2 cellular contexts compared by ENCODE assay signal in the genomic region with DNA sequence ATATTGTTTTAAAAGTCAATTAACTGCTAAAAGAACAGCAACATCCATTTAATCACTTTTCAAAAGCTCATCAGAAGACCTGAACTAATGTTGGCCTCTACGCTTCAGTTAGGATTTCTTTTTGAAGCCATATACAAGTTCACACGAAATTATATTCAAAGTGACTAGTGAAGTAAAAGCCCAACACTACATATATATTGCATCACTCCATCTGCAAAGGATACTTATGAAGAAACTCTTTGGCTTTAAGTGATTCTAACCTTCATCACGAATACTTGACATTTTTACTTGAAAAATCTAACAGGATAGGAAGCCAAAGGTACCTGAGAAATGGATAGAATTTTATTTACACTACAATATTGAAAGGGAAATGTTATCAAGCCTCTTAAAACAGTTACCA.
TF ChIP-seq lines count a peak whose summit lies in the region.

No MANE protein-coding gene starts in this region.

TF ChIP-seq in IMR-90, 13 proteins besides CTCF, POLR2A, EP300 and RAD21:
- peak; percentile 59; the same call in 1 of the 2 replicates for TF ChIP-seq CEBPB (IDR thresholded peaks at IDR 0.05; ENCODE audit: low read depth, low read length)
- no peak for TF ChIP-seq NFE2L2 (IDR thresholded peaks at IDR 0.05; ENCODE audit: low read depth, low read length)

TF ChIP-seq in K562, 482 proteins besides CTCF, POLR2A, EP300 and RAD21:
- TF ChIP-seq ZC3H8 (IDR thresholded peaks at IDR 0.05) (no peak), CEBPB (tag; IDR thresholded peaks at IDR 0.05) (0 out of 2 replicates have a peak, but pooled peaks have one; percentile 22), MYNN (IDR thresholded peaks at IDR 0.05) (no peak), MYNN (CRISPR knock-in tag; IDR thresholded peaks at IDR 0.05) (no peak), KAT2B (IDR thresholded peaks at IDR 0.05; ENCODE audit: low read depth, low read length) (no peak), ZNF174 (CRISPR knock-in tag; IDR thresholded peaks at IDR 0.05) (no peak), ZBTB1 (CRISPR knock-in tag; IDR thresholded peaks at IDR 0.05; ENCODE audit: borderline replicate concordance, low read depth) (no peak), TCF7 (IDR thresholded peaks at IDR 0.05; ENCODE audit: borderline replicate concordance) (no peak), CEBPG (CRISPR knock-in tag; IDR thresholded peaks at IDR 0.05) (no peak), CEBPG (tag; conservative IDR thresholded peaks at IDR 0.05 in 1 of 2, IDR thresholded peaks at IDR 0.05 in 1 of 2) (peak; percentile 37 to 53; a peak in 3 of 4 replicates), ZNF184 (CRISPR knock-in tag; IDR thresholded peaks at IDR 0.05) (no peak), ZNF347 (CRISPR knock-in tag; IDR thresholded peaks at IDR 0.05; ENCODE audit: low read depth) (no peak), TEAD1 (CRISPR knock-in tag; IDR thresholded peaks at IDR 0.05) (no peak), ZNF133 (CRISPR knock-in tag; IDR thresholded peaks at IDR 0.05) (no peak), ZNF197 (CRISPR knock-in tag; IDR thresholded peaks at IDR 0.05; ENCODE audit: low read depth) (no peak)
- TF ChIP-seq, protein P1, sequence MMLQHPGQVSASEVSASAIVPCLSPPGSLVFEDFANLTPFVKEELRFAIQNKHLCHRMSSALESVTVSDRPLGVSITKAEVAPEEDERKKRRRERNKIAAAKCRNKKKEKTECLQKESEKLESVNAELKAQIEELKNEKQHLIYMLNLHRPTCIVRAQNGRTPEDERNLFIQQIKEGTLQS (IDR thresholded peaks at IDR 0.05) = peak; percentile 51
- TF ChIP-seq, protein P1 (CRISPR knock-in tag; conservative IDR thresholded peaks at IDR 0.05) = no peak
- TF ChIP-seq, protein P2, sequence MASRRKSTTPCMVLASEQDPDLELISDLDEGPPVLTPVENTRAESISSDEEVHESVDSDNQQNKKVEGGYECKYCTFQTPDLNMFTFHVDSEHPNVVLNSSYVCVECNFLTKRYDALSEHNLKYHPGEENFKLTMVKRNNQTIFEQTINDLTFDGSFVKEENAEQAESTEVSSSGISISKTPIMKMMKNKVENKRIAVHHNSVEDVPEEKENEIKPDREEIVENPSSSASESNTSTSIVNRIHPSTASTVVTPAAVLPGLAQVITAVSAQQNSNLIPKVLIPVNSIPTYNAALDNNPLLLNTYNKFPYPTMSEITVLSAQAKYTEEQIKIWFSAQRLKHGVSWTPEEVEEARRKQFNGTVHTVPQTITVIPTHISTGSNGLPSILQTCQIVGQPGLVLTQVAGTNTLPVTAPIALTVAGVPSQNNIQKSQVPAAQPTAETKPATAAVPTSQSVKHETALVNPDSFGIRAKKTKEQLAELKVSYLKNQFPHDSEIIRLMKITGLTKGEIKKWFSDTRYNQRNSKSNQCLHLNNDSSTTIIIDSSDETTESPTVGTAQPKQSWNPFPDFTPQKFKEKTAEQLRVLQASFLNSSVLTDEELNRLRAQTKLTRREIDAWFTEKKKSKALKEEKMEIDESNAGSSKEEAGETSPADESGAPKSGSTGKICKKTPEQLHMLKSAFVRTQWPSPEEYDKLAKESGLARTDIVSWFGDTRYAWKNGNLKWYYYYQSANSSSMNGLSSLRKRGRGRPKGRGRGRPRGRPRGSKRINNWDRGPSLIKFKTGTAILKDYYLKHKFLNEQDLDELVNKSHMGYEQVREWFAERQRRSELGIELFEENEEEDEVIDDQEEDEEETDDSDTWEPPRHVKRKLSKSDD (conservative IDR thresholded peaks at IDR 0.05; ENCODE audit: low read length) = no peak
- TF ChIP-seq, protein P3, sequence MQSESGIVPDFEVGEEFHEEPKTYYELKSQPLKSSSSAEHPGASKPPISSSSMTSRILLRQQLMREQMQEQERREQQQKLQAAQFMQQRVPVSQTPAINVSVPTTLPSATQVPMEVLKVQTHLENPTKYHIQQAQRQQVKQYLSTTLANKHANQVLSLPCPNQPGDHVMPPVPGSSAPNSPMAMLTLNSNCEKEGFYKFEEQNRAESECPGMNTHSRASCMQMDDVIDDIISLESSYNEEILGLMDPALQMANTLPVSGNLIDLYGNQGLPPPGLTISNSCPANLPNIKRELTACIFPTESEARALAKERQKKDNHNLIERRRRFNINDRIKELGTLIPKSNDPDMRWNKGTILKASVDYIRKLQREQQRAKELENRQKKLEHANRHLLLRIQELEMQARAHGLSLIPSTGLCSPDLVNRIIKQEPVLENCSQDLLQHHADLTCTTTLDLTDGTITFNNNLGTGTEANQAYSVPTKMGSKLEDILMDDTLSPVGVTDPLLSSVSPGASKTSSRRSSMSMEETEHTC (IDR thresholded peaks at IDR 0.05) = no peak
